Comparison of ENCODE assay signal across 10 cellular contexts in genomic region chr4:79650794-79651431, GRCh38.
DNase-seq lines count a peak whose midpoint lies in the region; ATAC-seq and TF ChIP-seq lines count a peak whose summit lies in the region.
"Had no signal": no experiment of that assay in that cellular context is flagged by ENCODE, and none has a peak within 500 bp of the region (broad histone marks: within the 10 kb centered on the region; RNA-seq: fewer than 3 reads in every experiment).

No MANE protein-coding gene starts in this region.

- H3K36me3 ChIP-seq in HEK293 (ENCODE audit: control insufficient read depth in 2 of 2, insufficient read depth in 1 of 2, low read length in 2 of 2) (no peaks in the 10 kb centered on the region), skeletal muscle satellite cell (ENCODE audit: insufficient read depth, low read length) (no peaks in the 10 kb centered on the region)
- no peaks in the 10 kb centered on the region for H3K36me3 ChIP-seq in naive thymus-derived CD4-positive, alpha-beta T cell (ENCODE audit: control insufficient read depth in 2 of 3, insufficient read depth in 3 of 3, low read length in 3 of 3)

- H3K9ac ChIP-seq in skeletal muscle satellite cell (ENCODE audit: low read depth, low read length) = no peak overlapping the region

- H3K4me3 ChIP-seq in HEK293 (ENCODE audit: low read depth, low read length) (no peak overlapping the region), foreskin fibroblast (ENCODE audit: low read depth in 1 of 2, low read length in 2 of 2) (no peak overlapping the region), skeletal muscle satellite cell (ENCODE audit: low read length) (no peak overlapping the region)
- H3K4me3 ChIP-seq in naive thymus-derived CD4-positive, alpha-beta T cell (ENCODE audit: low read length) = no peak overlapping the region
- H3K4me3 ChIP-seq: PC-9 had no signal

- no peaks in the 10 kb centered on the region for H3K9me3 ChIP-seq in HEK293 (ENCODE audit: control insufficient read depth, insufficient read depth, low read depth, low read length)
- no peaks in the 10 kb centered on the region for H3K9me3 ChIP-seq in skeletal muscle satellite cell (replicated peaks; ENCODE audit: low read length)
- H3K9me3 ChIP-seq in naive thymus-derived CD4-positive, alpha-beta T cell (ENCODE audit: control insufficient read depth in 2 of 3, low read length in 3 of 3) = no peaks in the 10 kb centered on the region

- H3K4me3 Mint-ChIP-seq in naive thymus-derived CD4-positive, alpha-beta T cell = no peak overlapping the region

- peaks cover 0 to 1% (median 0%) of the 10 kb centered on the region in 11 donors for H3K9me3 Mint-ChIP-seq in naive thymus-derived CD4-positive, alpha-beta T cell

- ATAC-seq in naive thymus-derived CD4-positive, alpha-beta T cell = no peak

- H3K27me3 Mint-ChIP-seq in naive thymus-derived CD4-positive, alpha-beta T cell = peaks cover 0 to 6% (median 0%) of the 10 kb centered on the region in 5 donors

- no peaks in the 10 kb centered on the region for H3K27me3 ChIP-seq in skeletal muscle satellite cell (ENCODE audit: control insufficient read depth, insufficient read depth, low read length)
- no peaks in the 10 kb centered on the region for H3K27me3 ChIP-seq in naive thymus-derived CD4-positive, alpha-beta T cell (ENCODE audit: control insufficient read depth in 2 of 2, insufficient read depth in 2 of 2, low read length in 2 of 2)

- no peaks in the 10 kb centered on the region for H3K36me3 Mint-ChIP-seq in naive thymus-derived CD4-positive, alpha-beta T cell

- H3K4me1 ChIP-seq in HEK293 (ENCODE audit: control insufficient read depth, insufficient read depth, low read length) (peaks cover 7% of the 10 kb centered on the region), skeletal muscle satellite cell (ENCODE audit: control insufficient read depth, insufficient read depth, low read length) (peaks cover 24% of the 10 kb centered on the region)
- H3K4me1 ChIP-seq in naive thymus-derived CD4-positive, alpha-beta T cell (ENCODE audit: control insufficient read depth in 2 of 2, insufficient read depth in 2 of 2, low read length in 2 of 2) = no peaks in the 10 kb centered on the region

- H3K4me1 Mint-ChIP-seq in naive thymus-derived CD4-positive, alpha-beta T cell = no peaks in the 10 kb centered on the region

- TF ChIP-seq CTCF in HEK293 (tag by site-specific recombination; IDR thresholded peaks at IDR 0.05) = no peak
- TF ChIP-seq CTCF in foreskin fibroblast (IDR thresholded peaks at IDR 0.05; ENCODE audit: low read depth, low read length) = no peak
- no peak for TF ChIP-seq CTCF in GM10266 (IDR thresholded peaks at IDR 0.05; ENCODE audit: control insufficient read depth, insufficient read depth, low read depth, missing control alignments)

- no peak overlapping the region for H3K27ac ChIP-seq in HEK293 (ENCODE audit: extremely low read depth, low read depth, low read length)
- H3K27ac ChIP-seq in naive thymus-derived CD4-positive, alpha-beta T cell (ENCODE audit: low read depth, low read length) = no peak overlapping the region
- H3K27ac ChIP-seq: PC-9 had no signal

- CTCF ChIA-PET in HEK293 (lab: Yijun Ruan, JAX) = interaction anchor here (0.6 kb wide), 2 partner anchors 26 to 112 kb away, joined by 4 to 5 read pairs; no protein-coding TSS in a partner anchor
- CTCF ChIA-PET in naive thymus-derived CD4-positive, alpha-beta T cell (lab: Charles Lee) = no interaction called here

- intact Hi-C loops in naive thymus-derived CD4-positive, alpha-beta T cell (cut with micrococcal nuclease) = no loop called here

- H3K27ac Mint-ChIP-seq in naive thymus-derived CD4-positive, alpha-beta T cell = no peak overlapping the region

- H3K4me2 ChIP-seq in skeletal muscle satellite cell (ENCODE audit: low read length) = peak overlapping the region; percentile 19
- H3K4me2 ChIP-seq: PC-9 had no signal

- POLR2A ChIA-PET in HEK293 (lab: Yijun Ruan, JAX) = no interaction called here
- POLR2A ChIA-PET in naive thymus-derived CD4-positive, alpha-beta T cell (lab: Charles Lee) = no interaction called here

- DNase-seq in SW480 (ENCODE audit: low spot score) = peak; percentile 33
- peak; percentile 1 to 14 for DNase-seq in foreskin fibroblast
- no peak for DNase-seq in naive thymus-derived CD4-positive, alpha-beta T cell
- DNase-seq in GM10266 (ENCODE audit: extremely low spot score) = no peak
- no peak for DNase-seq in stimulated activated CD4-positive, alpha-beta T cell treated with anti-CD3 and anti-CD28 coated beads, Interleukin-2, amount 100 ng/mL, for 48 hours
- no peak for DNase-seq in activated CD4-positive, alpha-beta T cell treated with anti-CD3 and anti-CD28 coated beads, Interleukin-2, amount 50 U/mL, for 4 hours
- DNase-seq: Karpas-422, PC-9 had no signal

TF ChIP-seq in HEK293, 187 proteins besides CTCF, POLR2A, EP300 and RAD21 (continues in another document):
- TF ChIP-seq ZEB2 (tag by site-specific recombination; IDR thresholded peaks at IDR 0.05) (peak; percentile 85), TRIM28 (IDR thresholded peaks at IDR 0.05; ENCODE audit: borderline replicate concordance, low read length) (no peak), ZNF626 (tag by site-specific recombination; IDR thresholded peaks at IDR 0.05) (no peak), PRDM2 (tag by site-specific recombination; IDR thresholded peaks at IDR 0.05; ENCODE audit: borderline replicate concordance) (no peak), ZNF114 (tag by site-specific recombination; IDR thresholded peaks at IDR 0.05) (no peak), ZNF37A (tag by site-specific recombination; IDR thresholded peaks at IDR 0.05) (no peak), ZNF221 (tag by site-specific recombination; IDR thresholded peaks at IDR 0.05; ENCODE audit: borderline replicate concordance) (no peak), TCF7L2 (IDR thresholded peaks at IDR 0.05; ENCODE audit: borderline replicate concordance, low read depth, low read length) (no peak), MYNN (tag by site-specific recombination; IDR thresholded peaks at IDR 0.05; ENCODE audit: borderline replicate concordance) (no peak), ZNF670 (tag by site-specific recombination; IDR thresholded peaks at IDR 0.05; ENCODE audit: low read depth) (no peak), ZNF521 (tag by site-specific recombination; IDR thresholded peaks at IDR 0.05) (no peak), ZBTB44 (tag by site-specific recombination; IDR thresholded peaks at IDR 0.05) (0 out of 2 replicates have a peak, but pooled peaks have one; percentile 18)

Comparison
In these comparisons a context has a peak if more than half of its experiments do, and no peak if none do; other contexts are left out.
1. DNase-seq: peak in SW480 (single experiment) and foreskin fibroblast (2 of 2); none in naive thymus-derived CD4-positive, alpha-beta T cell (0 of 9), GM10266 (single experiment), stimulated activated CD4-positive, alpha-beta T cell treated with anti-CD3 and anti-CD28 coated beads, Interleukin-2, amount 100 ng/mL, for 48 hours (0 of 2) and activated CD4-positive, alpha-beta T cell treated with anti-CD3 and anti-CD28 coated beads, Interleukin-2, amount 50 U/mL, for 4 hours (0 of 2).